Comparison of ENCODE assay signal across 13 cellular contexts in the genomic region with DNA sequence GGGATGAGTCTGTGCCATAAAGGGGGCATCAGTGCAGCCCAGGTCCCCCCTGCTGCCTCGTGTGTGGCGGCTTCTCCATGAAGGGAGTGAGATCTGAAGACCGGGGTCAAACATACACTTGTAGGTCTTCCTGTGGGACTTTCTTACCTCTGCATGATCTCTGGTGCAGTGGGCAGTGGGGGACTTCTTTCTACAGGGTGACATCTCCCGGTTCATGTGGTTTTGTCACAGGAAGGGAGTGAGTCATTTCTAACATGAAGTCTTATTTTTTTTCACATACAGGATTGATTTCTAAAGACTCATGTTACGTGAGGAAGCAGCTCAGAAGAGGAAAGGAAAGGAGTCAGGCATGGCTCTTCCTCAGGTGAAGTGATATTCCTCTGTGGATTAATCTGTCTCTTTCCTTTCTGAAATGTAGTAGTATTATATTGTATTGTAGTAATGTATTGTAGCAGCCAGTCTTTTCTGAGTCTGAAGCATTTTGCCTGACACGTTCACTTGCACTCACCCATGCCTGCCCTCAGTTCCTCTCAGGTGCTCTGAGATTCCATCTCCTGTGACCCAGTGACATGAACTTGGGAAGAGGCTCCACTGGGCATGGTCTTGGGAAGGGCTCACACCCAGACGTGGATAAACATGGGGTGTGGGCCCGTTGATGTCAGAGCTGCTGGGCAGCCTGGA. TPM values are rescaled to one million over a fixed set of nuclear protein-coding genes. Genes with fewer than 3 reads are reported as not detected.
DNase-seq lines count a peak whose midpoint lies in the region; ATAC-seq and TF ChIP-seq lines count a peak whose summit lies in the region.
"Had no signal": no experiment of that assay in that cellular context is flagged by ENCODE, and none has a peak within 500 bp of the region (broad histone marks: within the 10 kb centered on the region; RNA-seq: fewer than 3 reads in every experiment).

No MANE protein-coding gene starts in this region.

- no peaks in the 10 kb centered on the region for H3K4me1 ChIP-seq in testis

- H3K36me3 ChIP-seq in KOPT-K1 (ENCODE audit: insufficient read depth, low read length) = peaks cover 86% of the 10 kb centered on the region
- H3K36me3 ChIP-seq in testis (ENCODE audit: low read depth, missing control alignments) = no peaks in the 10 kb centered on the region

- peak overlapping the region; percentile 9 for H3K4me3 Mint-ChIP-seq in activated CD8-positive, alpha-beta memory T cell treated with anti-CD3 and anti-CD28 coated beads, Interleukin-2, amount 10 ng/mL, durations not matched to agents 7 days and 5 days
- H3K4me3 Mint-ChIP-seq: H9 had no signal

- H3K27me3 ChIP-seq in testis = no peaks in the 10 kb centered on the region
- H3K27me3 ChIP-seq: cardiac muscle cell had no signal

- no peak for TF ChIP-seq CTCF in lower leg skin (IDR thresholded peaks at IDR 0.05)
- TF ChIP-seq CTCF in testis (IDR thresholded peaks at IDR 0.05) = no peak

- 77 to 81% methylated on average over 8 of the region's 8 CpGs for WGBS in lower leg skin, 2 donors
- 86 to 88% methylated on average over 8 of the region's 8 CpGs for WGBS in testis, 2 donors

- peaks cover 21% of the 10 kb centered on the region for H3K4me1 Mint-ChIP-seq in activated CD8-positive, alpha-beta memory T cell treated with anti-CD3 and anti-CD28 coated beads, Interleukin-2, amount 10 ng/mL, durations not matched to agents 7 days and 5 days
- H3K4me1 Mint-ChIP-seq: H9 had no signal

- peak overlapping the region; percentile 68 for H3K27ac Mint-ChIP-seq in activated CD8-positive, alpha-beta memory T cell treated with anti-CD3 and anti-CD28 coated beads, Interleukin-2, amount 10 ng/mL, durations not matched to agents 7 days and 5 days
- H3K27ac Mint-ChIP-seq: H9 had no signal

- H3K27me3 Mint-ChIP-seq in activated CD8-positive, alpha-beta memory T cell treated with anti-CD3 and anti-CD28 coated beads, Interleukin-2, amount 10 ng/mL, durations not matched to agents 7 days and 5 days = no peaks in the 10 kb centered on the region

- TF ChIP-seq POLR2A in lower leg skin (IDR thresholded peaks at IDR 0.05) (no peak), testis (IDR thresholded peaks at IDR 0.05) (no peak)

- intact Hi-C loops in lower leg skin (cut with DNase I; ENCODE audit: low total_unique reads) (no loop called here), testis (cut with DNase I; ENCODE audit: low total_unique reads) (no loop called here)

- H3K4me3 ChIP-seq in lower leg skin (ENCODE audit: low read depth, poor library complexity, severe bottlenecking) (no peak overlapping the region), testis (no peak overlapping the region)
- H3K4me3 ChIP-seq: cardiac muscle cell had no signal

- peak; percentile 6 for DNase-seq in EL
- DNase-seq in activated CD8-positive, alpha-beta memory T cell treated with anti-CD3 and anti-CD28 coated beads, Interleukin-2, amount 10 ng/mL, durations not matched to agents 7 days and 5 days = peak; percentile 78
- DNase-seq in kidney tubule cell (ENCODE audit: low spot score) = peak; percentile 9
- DNase-seq in lower leg skin (ENCODE audit: low spot score in 2 of 2) = no peak
- DNase-seq in testis = no peak
- no peak for DNase-seq in SIG-M5 treated with dmso at 0.1 percent for 504 hours (lab: John Stamatoyannopoulos, UW; ENCODE audit: unreplicated experiment)
- DNase-seq: activated CD4-positive, CD25-positive, alpha-beta regulatory T cell treated with anti-CD3 and anti-CD28 coated beads, Interleukin-2, amount 50 U/mL, for 72 hours; DMS53; H9; NCI-H1436 had no signal

- CTCF ChIA-PET in activated CD8-positive, alpha-beta memory T cell treated with anti-CD3 and anti-CD28 coated beads, Interleukin-2, amount 10 ng/mL, durations not matched to agents 7 days and 5 days (lab: Charles Lee) = interaction anchor here (1.1 to 1.3 kb wide), 2 partner anchors 8 to 24 kb away, joined by 3 read pairs; no protein-coding TSS in a partner anchor

- H3K9me3 Mint-ChIP-seq in activated CD8-positive, alpha-beta memory T cell treated with anti-CD3 and anti-CD28 coated beads, Interleukin-2, amount 10 ng/mL, durations not matched to agents 7 days and 5 days (ENCODE audit: low read depth) = peaks cover 19% of the 10 kb centered on the region

- peaks cover 91% of the 10 kb centered on the region for H3K36me3 Mint-ChIP-seq in activated CD8-positive, alpha-beta memory T cell treated with anti-CD3 and anti-CD28 coated beads, Interleukin-2, amount 10 ng/mL, durations not matched to agents 7 days and 5 days

- peak; percentile 85 for ATAC-seq in activated CD8-positive, alpha-beta memory T cell treated with anti-CD3 and anti-CD28 coated beads, Interleukin-2, amount 10 ng/mL, durations not matched to agents 7 days and 5 days
- ATAC-seq in GM21447 (IDR thresholded peaks at IDR 0.05; ENCODE audit: unreplicated experiment) = no peak

- H3K9me3 ChIP-seq in KOPT-K1 (ENCODE audit: insufficient read depth, low read length, poor library complexity, severe bottlenecking) (peaks cover 34% of the 10 kb centered on the region), testis (no peaks in the 10 kb centered on the region)

- H3K27ac ChIP-seq in KOPT-K1 (ENCODE audit: low read depth, low read length, poor library complexity, severe bottlenecking) (peak overlapping the region; percentile 31), testis (no peak overlapping the region)
- H3K27ac ChIP-seq: cardiac muscle cell had no signal

RNA-seq across cellular contexts. Expression of a gene that starts 15.7 kb away (rescaled TPM):
- total RNA-seq in activated CD8-positive, alpha-beta memory T cell treated with anti-CD3 and anti-CD28 coated beads, Interleukin-2, amount 10 ng/mL, durations not matched to agents 7 days and 5 days = 10 to 100 TPM; 33.9 to 45.1 TPM
- total RNA-seq in lower leg skin (10 to 100 TPM; 11.8 to 23.2 (median 15.8) TPM), testis (10 to 100 TPM; 28.4 to 31.5 TPM)
- 10.0 TPM for polyA plus RNA-seq in testis (ENCODE audit: insufficient read depth, low read depth, low replicate concordance)

RNA-seq across cellular contexts. Expression of a gene that starts 27.0 kb away (rescaled TPM):
- 10 to 100 TPM; 20.4 to 30.6 TPM for total RNA-seq in activated CD8-positive, alpha-beta memory T cell treated with anti-CD3 and anti-CD28 coated beads, Interleukin-2, amount 10 ng/mL, durations not matched to agents 7 days and 5 days
- total RNA-seq in lower leg skin = 10 to 100 TPM; 11.6 to 13.7 (median 12.9) TPM
- 10 to 100 TPM; 21.3 to 22.4 TPM for total RNA-seq in testis
- 8.9 TPM for polyA plus RNA-seq in testis (ENCODE audit: insufficient read depth, low read depth, low replicate concordance)

Comparison
In these comparisons a context has a peak if more than half of its experiments do, and no peak if none do; other contexts are left out.
1. DNase-seq: peak in EL (single experiment), activated CD8-positive, alpha-beta memory T cell treated with anti-CD3 and anti-CD28 coated beads, Interleukin-2, amount 10 ng/mL, durations not matched to agents 7 days and 5 days (single experiment) and kidney tubule cell (single experiment); none in lower leg skin (0 of 2), testis (single experiment) and SIG-M5 treated with dmso at 0.1 percent for 504 hours (single experiment).